In genomic region chr2:178009813-178010212, GRCh38 we compare ENCODE assay signal across 7 cellular contexts.
"Had no signal": no experiment of that assay in that cellular context is flagged by ENCODE, and none has a peak within 500 bp of the region (broad histone marks: within the 10 kb centered on the region; RNA-seq: fewer than 3 reads in every experiment).

No MANE protein-coding gene starts in this region.

- H3K27ac ChIP-seq: HL-60 had no signal

- ATAC-seq: HCT116 had no signal

- DNase-seq: GOT3, H7, HFFc6, KG1 had no signal

- H3K4me3 ChIP-seq: HAP-1 had no signal

- H3K9me3 ChIP-seq: HAP-1 had no signal

- H3K36me3 ChIP-seq: HAP-1 had no signal
